Comparison of ENCODE assay signal across 25 cellular contexts in the genomic region with DNA sequence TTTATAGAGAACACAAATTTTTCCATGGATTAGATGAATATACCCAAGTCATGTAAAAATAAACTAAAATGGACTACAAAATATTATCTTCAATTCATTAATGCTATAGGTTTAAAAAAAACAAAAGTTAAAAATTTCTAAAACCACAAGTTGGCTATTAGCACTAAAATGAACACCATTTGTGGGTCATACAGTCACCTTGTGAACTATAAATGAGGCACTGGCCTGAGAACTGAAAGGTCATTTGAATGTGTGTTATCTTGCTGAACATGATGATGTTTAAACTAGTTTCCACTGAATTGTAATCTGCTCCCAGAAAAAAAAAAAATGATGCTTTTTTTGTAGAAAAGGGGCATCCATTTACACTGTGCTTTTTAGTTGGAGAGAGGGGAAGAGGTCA.
DNase-seq lines count a peak whose midpoint lies in the region; ATAC-seq lines count a peak whose summit lies in the region.
"Had no signal": no experiment of that assay in that cellular context is flagged by ENCODE, and none has a peak within 500 bp of the region (broad histone marks: within the 10 kb centered on the region; RNA-seq: fewer than 3 reads in every experiment).

No MANE protein-coding gene starts in this region.

- no peak overlapping the region for H3K4me3 Mint-ChIP-seq in natural killer cell treated with Interleukin-12 subunit alpha and Interleukin-12 subunit beta and Interleukin-15 and Interleukin-18, amount 100 ng/mL, for 72 hours
- no peak overlapping the region for H3K4me3 Mint-ChIP-seq in activated CD4-positive, alpha-beta T cell treated with anti-CD3 and anti-CD28 coated beads for 36 hours
- H3K4me3 Mint-ChIP-seq: activated naive CD8-positive, alpha-beta T cell treated with anti-CD3 and anti-CD28 coated beads for 36 hours; activated T-helper 17 cell treated with anti-CD3 and anti-CD28 coated beads, Interleukin-2, amount 50 U/mL, for 72 hours; T-cell had no signal

- H3K9me3 Mint-ChIP-seq in natural killer cell treated with Interleukin-12 subunit alpha and Interleukin-12 subunit beta and Interleukin-15 and Interleukin-18, amount 100 ng/mL, for 72 hours, result peaks cover 8% of the 10 kb centered on the region
- peaks cover 10% of the 10 kb centered on the region for H3K9me3 Mint-ChIP-seq in activated CD4-positive, alpha-beta T cell treated with anti-CD3 and anti-CD28 coated beads for 36 hours (ENCODE audit: low read depth)
- H3K9me3 Mint-ChIP-seq: activated naive CD8-positive, alpha-beta T cell treated with anti-CD3 and anti-CD28 coated beads for 36 hours had no signal

- H3K36me3 Mint-ChIP-seq in natural killer cell treated with Interleukin-12 subunit alpha and Interleukin-12 subunit beta and Interleukin-15 and Interleukin-18, amount 100 ng/mL, for 72 hours, result peaks cover 6% of the 10 kb centered on the region
- H3K36me3 Mint-ChIP-seq in activated CD4-positive, alpha-beta T cell treated with anti-CD3 and anti-CD28 coated beads for 36 hours (ENCODE audit: low read depth), result no peaks in the 10 kb centered on the region
- H3K36me3 Mint-ChIP-seq: activated naive CD8-positive, alpha-beta T cell treated with anti-CD3 and anti-CD28 coated beads for 36 hours; T-cell had no signal

- no peaks in the 10 kb centered on the region for H3K27me3 Mint-ChIP-seq in natural killer cell treated with Interleukin-12 subunit alpha and Interleukin-12 subunit beta and Interleukin-15 and Interleukin-18, amount 100 ng/mL, for 72 hours
- H3K27me3 Mint-ChIP-seq in activated CD4-positive, alpha-beta T cell treated with anti-CD3 and anti-CD28 coated beads for 36 hours, result no peaks in the 10 kb centered on the region
- H3K27me3 Mint-ChIP-seq: activated naive CD8-positive, alpha-beta T cell treated with anti-CD3 and anti-CD28 coated beads for 36 hours; activated T-helper 17 cell treated with anti-CD3 and anti-CD28 coated beads, Interleukin-2, amount 50 U/mL, for 72 hours; T-cell had no signal

- CTCF ChIA-PET in activated CD4-positive, alpha-beta T cell treated with anti-CD3 and anti-CD28 coated beads for 36 hours (lab: Charles Lee), result no interaction called here

- intact Hi-C loops in activated CD4-positive, alpha-beta T cell treated with anti-CD3 and anti-CD28 coated beads for 36 hours (cut with DNase I, micrococcal nuclease), result no loop called here

- ATAC-seq in GM18867 (IDR thresholded peaks at IDR 0.05; ENCODE audit: unreplicated experiment), result peak; percentile 81
- ATAC-seq in GM21423 (IDR thresholded peaks at IDR 0.05; ENCODE audit: unreplicated experiment), result peak; percentile 91
- ATAC-seq in HG02938 (IDR thresholded peaks at IDR 0.05; ENCODE audit: unreplicated experiment), result peak; percentile 80
- peak; percentile 69 for ATAC-seq in HG03469 (IDR thresholded peaks at IDR 0.05; ENCODE audit: unreplicated experiment)
- ATAC-seq in natural killer cell treated with Interleukin-12 subunit alpha and Interleukin-12 subunit beta and Interleukin-15 and Interleukin-18, amount 100 ng/mL, for 72 hours, result no peak
- ATAC-seq in activated CD4-positive, alpha-beta T cell treated with anti-CD3 and anti-CD28 coated beads for 36 hours, result no peak
- ATAC-seq: activated T-helper 17 cell treated with anti-CD3 and anti-CD28 coated beads, Interleukin-2, amount 50 U/mL, for 72 hours; HCT116; K562; lower lobe of right lung; PC-3; T-cell had no signal

- no peaks in the 10 kb centered on the region for H3K4me1 Mint-ChIP-seq in natural killer cell treated with Interleukin-12 subunit alpha and Interleukin-12 subunit beta and Interleukin-15 and Interleukin-18, amount 100 ng/mL, for 72 hours (ENCODE audit: low read depth in 2 of 2)
- no peaks in the 10 kb centered on the region for H3K4me1 Mint-ChIP-seq in activated CD4-positive, alpha-beta T cell treated with anti-CD3 and anti-CD28 coated beads for 36 hours
- H3K4me1 Mint-ChIP-seq: activated naive CD8-positive, alpha-beta T cell treated with anti-CD3 and anti-CD28 coated beads for 36 hours; activated T-helper 17 cell treated with anti-CD3 and anti-CD28 coated beads, Interleukin-2, amount 50 U/mL, for 72 hours; T-cell had no signal

- DNase-seq in natural killer cell treated with Interleukin-12 subunit alpha and Interleukin-12 subunit beta and Interleukin-15 and Interleukin-18, amount 100 ng/mL, for 72 hours (ENCODE audit: low spot score), result no peak
- DNase-seq in activated CD4-positive, alpha-beta T cell treated with anti-CD3 and anti-CD28 coated beads for 36 hours, result no peak
- DNase-seq in activated T-cell treated with anti-CD3 and anti-CD28 coated beads, Interleukin-2, amount 50 U/mL, for 1 hour, result no peak
- no peak for DNase-seq in hippocampal formation (lab: John Stamatoyannopoulos, UW)
- DNase-seq: activated naive CD8-positive, alpha-beta T cell treated with anti-CD3 and anti-CD28 coated beads for 36 hours; cerebellar nuclear complex; foreskin melanocyte; hypothalamus; islet precursor cell; lower lobe of right lung; NCI-H1694; NCI-H226; NCI-H82; PC-3; SHP77 treated with DMSO at 0.1 percent for 48 hours; stimulated activated CD4-positive, alpha-beta T cell treated with anti-CD3 and anti-CD28 coated beads, Interleukin-2, amount 100 ng/mL, for 24 hours; stimulated activated naive CD4-positive, alpha-beta T cell treated with Interleukin-2 at 50 U/mL for 16 hours; T-cell had no signal

- no peak overlapping the region for H3K27ac Mint-ChIP-seq in natural killer cell treated with Interleukin-12 subunit alpha and Interleukin-12 subunit beta and Interleukin-15 and Interleukin-18, amount 100 ng/mL, for 72 hours
- no peak overlapping the region for H3K27ac Mint-ChIP-seq in activated CD4-positive, alpha-beta T cell treated with anti-CD3 and anti-CD28 coated beads for 36 hours
- H3K27ac Mint-ChIP-seq: activated naive CD8-positive, alpha-beta T cell treated with anti-CD3 and anti-CD28 coated beads for 36 hours; activated T-helper 17 cell treated with anti-CD3 and anti-CD28 coated beads, Interleukin-2, amount 50 U/mL, for 72 hours; T-cell had no signal

- POLR2A ChIA-PET in activated CD4-positive, alpha-beta T cell treated with anti-CD3 and anti-CD28 coated beads for 36 hours (lab: Charles Lee), result no interaction called here

Comparison
In these comparisons a context has a peak if more than half of its experiments do, and no peak if none do; other contexts are left out.
1. ATAC-seq: peak in GM18867 (single experiment), GM21423 (single experiment), HG02938 (single experiment) and HG03469 (single experiment); none in natural killer cell treated with Interleukin-12 subunit alpha and Interleukin-12 subunit beta and Interleukin-15 and Interleukin-18, amount 100 ng/mL, for 72 hours (0 of 2) and activated CD4-positive, alpha-beta T cell treated with anti-CD3 and anti-CD28 coated beads for 36 hours (single experiment).